8 cellular contexts compared by ENCODE assay signal in the genomic region with DNA sequence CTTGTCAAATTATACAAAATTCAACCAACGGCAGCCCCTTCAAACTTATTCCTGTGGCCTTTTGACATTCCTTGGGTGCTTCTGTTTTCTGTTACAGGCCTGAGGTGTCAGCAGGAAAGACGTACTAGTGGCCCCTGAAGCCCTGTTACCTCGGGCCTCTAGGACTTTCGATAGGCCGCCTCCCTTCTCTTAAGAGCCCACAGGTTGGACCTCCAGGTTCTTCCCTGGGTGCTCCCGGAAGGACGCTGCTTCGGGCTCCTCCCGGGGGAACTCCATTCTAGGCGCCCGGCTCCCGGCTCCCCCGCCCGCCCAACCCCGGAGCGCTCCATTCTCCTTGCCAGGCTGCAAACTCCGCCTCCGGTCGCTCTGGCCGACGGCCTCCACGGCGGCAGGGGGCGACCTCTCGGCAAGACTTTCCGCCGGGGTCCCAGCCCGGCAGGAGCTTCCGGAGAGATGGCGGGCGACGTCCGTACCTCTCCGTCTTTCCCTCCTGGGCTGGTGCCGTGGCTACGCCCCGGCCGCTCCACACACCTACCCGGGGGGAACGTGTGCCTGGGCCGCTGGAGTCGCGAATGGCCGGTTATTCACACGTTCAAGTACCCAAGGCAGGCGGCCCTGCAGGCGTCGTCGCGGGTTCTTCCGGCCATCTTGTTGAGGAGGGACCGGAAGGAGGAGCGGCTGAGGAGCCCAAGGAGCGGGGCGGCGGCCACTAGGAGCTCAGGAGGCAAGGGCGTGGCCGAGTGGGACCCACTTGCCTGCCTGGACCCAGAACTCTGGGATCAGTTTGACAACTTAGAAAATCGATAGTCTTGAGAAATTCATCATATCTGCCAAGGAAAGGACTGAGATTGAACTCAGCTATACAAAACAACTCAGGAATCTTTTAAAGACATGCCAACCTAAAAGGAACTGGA. TPM values are rescaled to one million over a fixed set of nuclear protein-coding genes. Genes with fewer than 3 reads are reported as not detected.
DNase-seq lines count a peak whose midpoint lies in the region; ATAC-seq and TF ChIP-seq lines count a peak whose summit lies in the region.

No MANE protein-coding gene starts in this region.

- DNase-seq in BJ (ENCODE audit: low read depth) (peak; percentile 31), NCI-H524 treated with DMSO at 0.1 percent for 48 hours (lab: John Stamatoyannopoulos, UW) (peak; percentile 26), lung microvascular endothelial cell (ENCODE audit: low read depth in 2 of 2) (peak; percentile 79 to 80)
- peak; percentile 88 for DNase-seq in activated CD8-positive, alpha-beta T cell treated with anti-CD3 and anti-CD28 coated beads for 36 hours
- peak; percentile 73 for DNase-seq in effector CD4-positive, alpha-beta T cell
- DNase-seq in stimulated activated CD8-positive, alpha-beta memory T cell treated with anti-CD3 and anti-CD28 coated beads, Interleukin-12 subunit alpha, Interleukin-12 subunit beta, amount 100 ng/mL, for 1 hour (ENCODE audit: low read depth): peak; percentile 67

- no peaks in the 10 kb centered on the region; the same call in 1 of the 2 replicates for H3K27me3 ChIP-seq in BJ (ENCODE audit: control insufficient read depth, insufficient read depth, low read length)

- peak overlapping the region; percentile 83 for H3K4me3 Mint-ChIP-seq in activated CD8-positive, alpha-beta T cell treated with anti-CD3 and anti-CD28 coated beads for 36 hours

- peaks cover 10% of the 10 kb centered on the region for H3K4me1 Mint-ChIP-seq in activated CD8-positive, alpha-beta T cell treated with anti-CD3 and anti-CD28 coated beads for 36 hours (ENCODE audit: low read depth)

- H3K27ac Mint-ChIP-seq in activated CD8-positive, alpha-beta T cell treated with anti-CD3 and anti-CD28 coated beads for 36 hours: peak overlapping the region; percentile 94

- POLR2A ChIA-PET in BJ (lab: Charles Lee): interaction anchor here (0.7 kb wide), 2 partner anchors 72 to 292 kb away, joined by 3 to 5 read pairs; a partner anchor contains a TSS
- POLR2A ChIA-PET in activated CD8-positive, alpha-beta T cell treated with anti-CD3 and anti-CD28 coated beads for 36 hours (lab: Charles Lee): interaction anchor here (0.5 to 2.3 kb wide), 10 partner anchors 9 to 886 kb away, joined by 3 to 10 read pairs (median 4); a partner anchor contains a TSS

- peaks cover 3% of the 10 kb centered on the region for H3K27me3 Mint-ChIP-seq in activated CD8-positive, alpha-beta T cell treated with anti-CD3 and anti-CD28 coated beads for 36 hours

- H3K36me3 ChIP-seq in BJ (ENCODE audit: control insufficient read depth, insufficient read depth, low read length): no peaks in the 10 kb centered on the region

- CTCF ChIA-PET in BJ (lab: Yijun Ruan, JAX): interaction anchor here (0.7 to 3.0 kb wide), 11 partner anchors 9 to 296 kb away, joined by 3 to 10 read pairs (median 4); no protein-coding TSS in a partner anchor
- CTCF ChIA-PET in activated CD8-positive, alpha-beta T cell treated with anti-CD3 and anti-CD28 coated beads for 36 hours (lab: Charles Lee): interaction anchor here (0.8 to 2.9 kb wide), 29 partner anchors 8 to 831 kb away, joined by 3 to 18 read pairs (median 4); a partner anchor contains a TSS

- intact Hi-C loops in activated CD8-positive, alpha-beta T cell treated with anti-CD3 and anti-CD28 coated beads for 36 hours (cut with micrococcal nuclease): no loop called here

- peaks cover 13% of the 10 kb centered on the region for H3K9me3 Mint-ChIP-seq in activated CD8-positive, alpha-beta T cell treated with anti-CD3 and anti-CD28 coated beads for 36 hours

- TF ChIP-seq CTCF in BJ (IDR thresholded peaks at IDR 0.05; ENCODE audit: insufficient read depth, low read depth, low read length): peak; percentile 70
- TF ChIP-seq CTCF in activated CD8-positive, alpha-beta T cell treated with anti-CD3 and anti-CD28 coated beads for 36 hours (IDR thresholded peaks at IDR 0.05): peak; percentile 73

- H3K4me3 ChIP-seq in BJ (ENCODE audit: low read depth, low read length): peak overlapping the region; percentile 80

- peak; percentile 96 for ATAC-seq in GM19025 (IDR thresholded peaks at IDR 0.05; ENCODE audit: low read depth, unreplicated experiment)
- ATAC-seq in HG03280 (IDR thresholded peaks at IDR 0.05; ENCODE audit: unreplicated experiment): peak; percentile 98
- peak; percentile 98 for ATAC-seq in activated CD8-positive, alpha-beta T cell treated with anti-CD3 and anti-CD28 coated beads for 36 hours

- H3K36me3 Mint-ChIP-seq in activated CD8-positive, alpha-beta T cell treated with anti-CD3 and anti-CD28 coated beads for 36 hours (ENCODE audit: low read depth): peaks cover 15% of the 10 kb centered on the region

RNA-seq across cellular contexts. Expression of a gene that starts 27.5 kb away (rescaled TPM):
- polyA plus RNA-seq in BJ (2011; rRNA removed): 11.4 and 35.9 TPM in 2 replicates
- polyA minus RNA-seq in BJ (2011; rRNA and poly(A)+ RNA removed): 2.1 and 3.1 TPM in 2 replicates
- 100 to 1,000 TPM; 131 to 135 TPM for total RNA-seq in activated CD8-positive, alpha-beta T cell treated with anti-CD3 and anti-CD28 coated beads for 36 hours
- total RNA-seq in lung microvascular endothelial cell: 15.1 and 16.1 TPM in 2 replicates

RNA-seq across cellular contexts. Expression of a gene that starts 58.5 kb away (rescaled TPM):
- polyA plus RNA-seq in BJ (2011; rRNA removed): 19.1 and 42.8 TPM in 2 replicates
- 23.2 and 28.7 TPM in 2 replicates for polyA minus RNA-seq in BJ (2011; rRNA and poly(A)+ RNA removed)
- total RNA-seq in activated CD8-positive, alpha-beta T cell treated with anti-CD3 and anti-CD28 coated beads for 36 hours: 100 to 1,000 TPM; 150 to 156 TPM
- total RNA-seq in lung microvascular endothelial cell: 73.0 and 84.3 TPM in 2 replicates

Comparison
In these comparisons a context has a peak if more than half of its experiments do, and no peak if none do; other contexts are left out.
1. Peak in every context shown above with its lines: DNase-seq, ATAC-seq and H3K4me3 ChIP-seq.
2. DNase-seq: peak in every context shown above with its lines; median percentile 88 in activated CD8-positive, alpha-beta T cell treated with anti-CD3 and anti-CD28 coated beads for 36 hours; 80 in lung microvascular endothelial cell; 73 in effector CD4-positive, alpha-beta T cell; 67 in stimulated activated CD8-positive, alpha-beta memory T cell treated with anti-CD3 and anti-CD28 coated beads, Interleukin-12 subunit alpha, Interleukin-12 subunit beta, amount 100 ng/mL, for 1 hour; 31 in BJ; 26 in NCI-H524 treated with DMSO at 0.1 percent for 48 hours.